25 cellular contexts compared by ENCODE assay signal in the genomic region with DNA sequence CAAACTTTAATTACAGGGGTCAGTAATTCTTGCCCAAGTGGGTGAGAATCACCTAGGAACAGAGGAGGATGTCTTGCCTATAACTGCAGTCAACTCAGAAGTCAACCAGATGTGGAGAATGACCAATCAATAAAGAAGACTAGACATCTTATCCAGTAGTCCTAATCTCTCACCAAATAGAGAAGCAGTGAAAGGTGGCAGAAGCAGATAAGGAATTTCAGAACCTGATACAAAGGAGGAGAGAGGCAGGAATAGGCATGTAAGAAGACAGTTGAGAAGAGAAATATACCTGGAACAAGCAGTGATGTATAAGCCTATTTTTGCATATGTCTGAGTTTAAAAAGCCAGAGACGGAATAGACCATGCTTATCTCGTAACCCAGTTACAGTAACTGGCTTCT.
"Had no signal": no experiment of that assay in that cellular context is flagged by ENCODE, and none has a peak within 500 bp of the region (broad histone marks: within the 10 kb centered on the region; RNA-seq: fewer than 3 reads in every experiment).

No MANE protein-coding gene starts in this region.

- FAIRE-seq: endometrium, islet of Langerhans, keratinocyte had no signal

- ATAC-seq: effector memory CD8-positive, alpha-beta T cell; esophagus mucosa; gastrocnemius medialis; heart right ventricle; left cardiac atrium; left lung; left ventricle myocardium superior; lower lobe of right lung; naive thymus-derived CD4-positive, alpha-beta T cell had no signal

- H3K36me3 ChIP-seq: colonic mucosa, esophagus squamous epithelium, gastrocnemius medialis, heart right ventricle, left lung, lower lobe of right lung had no signal

- H3K9me3 ChIP-seq: colonic mucosa, esophagus squamous epithelium, gastrocnemius medialis, heart right ventricle, left lung, lower lobe of right lung had no signal

- H3K4me3 ChIP-seq: colonic mucosa, esophagus squamous epithelium, gastrocnemius medialis, heart right ventricle, left lung, lower lobe of right lung had no signal

- H3K27ac ChIP-seq: colonic mucosa, epithelial cell of prostate, esophagus squamous epithelium, gastrocnemius medialis, heart right ventricle, left lung, lower lobe of right lung had no signal

- H3K27me3 ChIP-seq: colonic mucosa, esophagus squamous epithelium, gastrocnemius medialis, left lung had no signal

- H3K4me1 ChIP-seq: colonic mucosa, gastrocnemius medialis, heart right ventricle, left lung, lower lobe of right lung had no signal

- DNase-seq: colonic mucosa; cortex of kidney; effector CD8-positive, alpha-beta T cell; effector memory CD8-positive, alpha-beta T cell; endodermal cell; esophagus squamous epithelium; foreskin fibroblast; foreskin melanocyte; gastrocnemius medialis; glutamatergic neuron; head of caudate nucleus; heart right ventricle; hippocampal formation; left cardiac atrium; left lung; left ventricle myocardium superior; lower lobe of right lung; mesenchymal stem cell; midbrain; naive thymus-derived CD4-positive, alpha-beta T cell had no signal
